25 cellular contexts compared by ENCODE assay signal in the genomic region with DNA sequence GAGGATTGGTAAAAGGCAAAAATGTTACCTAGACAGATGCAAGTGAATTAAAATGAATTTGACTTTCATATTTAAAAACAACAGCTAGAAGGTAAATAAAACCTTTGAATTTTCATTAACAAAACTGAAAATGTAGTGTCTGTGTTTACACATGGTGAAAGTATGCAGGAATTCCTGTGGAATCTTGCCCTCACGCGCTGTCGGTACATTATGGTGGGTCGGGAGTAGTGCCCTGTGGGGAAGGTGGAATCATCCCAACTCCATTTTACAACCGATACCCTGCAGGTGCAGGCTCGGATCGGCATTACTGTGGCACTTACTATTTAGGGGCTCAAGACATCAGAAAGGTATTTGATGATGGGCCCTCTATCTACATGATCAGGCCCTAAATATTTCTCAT.
A peak's percentile ranks its signal among the peaks of the same experiment; 100 is the strongest.
DNase-seq lines count a peak whose midpoint lies in the region; ATAC-seq, FAIRE-seq and TF ChIP-seq lines count a peak whose summit lies in the region.
"Had no signal": no experiment of that assay in that cellular context is flagged by ENCODE, and none has a peak within 500 bp of the region (broad histone marks: within the 10 kb centered on the region; RNA-seq: fewer than 3 reads in every experiment).

No MANE protein-coding gene starts in this region.

- H4K5ac ChIP-seq in H1 (ENCODE audit: insufficient read length, low read depth, low read length), result no peak overlapping the region

- H2BK12ac ChIP-seq in H1 (ENCODE audit: low read depth, low read length), result no peak overlapping the region
- no peak overlapping the region for H2BK12ac ChIP-seq in trophoblast cell (ENCODE audit: low read length)

- POLR2A ChIA-PET in H1 (lab: Charles Lee; ENCODE audit: partially characterized antibody), result no interaction called here

- WGBS in H1 (ENCODE audit: extremely low coverage in 1 of 2, insufficient coverage in 1 of 2, insufficient read length in 1 of 2, insufficient replicate concordance in 2 of 2, low coverage in 1 of 2, low lambda C conversion rate in 2 of 2, missing lambda C conversion rate in 1 of 2), 2 experiments, result 83% methylated on average over 7 of the region's 7 CpGs; no CpG with 5 or more reads in 1 of the 2 experiments
- WGBS in trophoblast cell (ENCODE audit: extremely low coverage, insufficient coverage, insufficient read length), result no CpG with 5 or more reads among the region's 7 CpGs

- H3K4me1 Mint-ChIP-seq in activated naive CD4-positive, alpha-beta T cell treated with anti-CD3 and anti-CD28 coated beads for 36 hours (ENCODE audit: low read depth), result no peaks in the 10 kb centered on the region
- H3K4me1 Mint-ChIP-seq in stimulated activated naive CD8-positive, alpha-beta T cell treated with anti-CD3 and anti-CD28 coated beads, Interleukin-15, amount 100 ng/mL, for 72 hours, result no peaks in the 10 kb centered on the region
- H3K4me1 Mint-ChIP-seq: CD4-positive, CD25-positive, alpha-beta regulatory T cell; CD8-positive, alpha-beta memory T cell had no signal

- no peak for TF ChIP-seq RAD21 in H1 (IDR thresholded peaks at IDR 0.05 in 1 of 2, conservative IDR thresholded peaks at IDR 0.05 in 1 of 2; ENCODE audit: low read depth in 2 of 2, low read length in 2 of 2)

- H3K9me3 Mint-ChIP-seq in activated naive CD4-positive, alpha-beta T cell treated with anti-CD3 and anti-CD28 coated beads for 36 hours, result no peaks in the 10 kb centered on the region
- no peaks in the 10 kb centered on the region for H3K9me3 Mint-ChIP-seq in stimulated activated naive CD8-positive, alpha-beta T cell treated with anti-CD3 and anti-CD28 coated beads, Interleukin-15, amount 100 ng/mL, for 72 hours

- H4K91ac ChIP-seq in H1 (replicated peaks; ENCODE audit: insufficient read length, low read length) (no peak overlapping the region), trophoblast cell (ENCODE audit: low read depth, low read length) (no peak overlapping the region)

- H3K14ac ChIP-seq in H1 (ENCODE audit: insufficient read length), result no peak overlapping the region
- H3K14ac ChIP-seq in trophoblast cell (ENCODE audit: low read length), result no peak overlapping the region

- no peak overlapping the region for H2BK15ac ChIP-seq in H1 (ENCODE audit: low read length)

- no peak overlapping the region for H3K4me3 Mint-ChIP-seq in activated naive CD4-positive, alpha-beta T cell treated with anti-CD3 and anti-CD28 coated beads for 36 hours
- H3K4me3 Mint-ChIP-seq in stimulated activated naive CD8-positive, alpha-beta T cell treated with anti-CD3 and anti-CD28 coated beads, Interleukin-15, amount 100 ng/mL, for 72 hours, result no peak overlapping the region
- H3K4me3 Mint-ChIP-seq: CD4-positive, CD25-positive, alpha-beta regulatory T cell; CD8-positive, alpha-beta memory T cell; HFFc6 had no signal

- H3K36me3 Mint-ChIP-seq in activated naive CD4-positive, alpha-beta T cell treated with anti-CD3 and anti-CD28 coated beads for 36 hours (ENCODE audit: low read depth), result no peaks in the 10 kb centered on the region
- H3K36me3 Mint-ChIP-seq: CD4-positive, CD25-positive, alpha-beta regulatory T cell; CD8-positive, alpha-beta memory T cell had no signal

- intact Hi-C loops in activated naive CD4-positive, alpha-beta T cell treated with anti-CD3 and anti-CD28 coated beads for 36 hours (cut with micrococcal nuclease), result no loop called here

- H3K56ac ChIP-seq in H1 (replicated peaks; ENCODE audit: insufficient read length, low read depth, low read length), result no peak overlapping the region

- H3K36me3 ChIP-seq in RWPE2 (ENCODE audit: low read depth), result no peaks in the 10 kb centered on the region
- H3K36me3 ChIP-seq in H1 (ENCODE audit: control insufficient read depth in 2 of 4, insufficient read depth in 4 of 4, low read length in 3 of 4), result no peaks in the 10 kb centered on the region; a peak in 1 of 8 replicates
- H3K36me3 ChIP-seq in trophoblast cell (ENCODE audit: control insufficient read depth in 1 of 2, insufficient read depth in 2 of 2, low read length in 2 of 2), result peaks cover 0 to 3% of the 10 kb centered on the region in 2 experiments
- H3K36me3 ChIP-seq: BE2C had no signal

- no peak for TF ChIP-seq EP300 in H1 (IDR thresholded peaks at IDR 0.05; ENCODE audit: borderline replicate concordance in 1 of 2, low read depth in 2 of 2, low read length in 2 of 2)

- H2BK5ac ChIP-seq in H1 (ENCODE audit: low read depth, low read length), result no peak overlapping the region
- no peak overlapping the region for H2BK5ac ChIP-seq in trophoblast cell (ENCODE audit: low read depth, low read length, poor library complexity)

- H4K12ac ChIP-seq in trophoblast cell (ENCODE audit: low read depth, low read length), result no peak overlapping the region

- peaks cover 22% of the 10 kb centered on the region for H3K4me1 ChIP-seq in RWPE2 (ENCODE audit: insufficient read depth, poor library complexity, severe bottlenecking)
- H3K4me1 ChIP-seq in H1 (replicated peaks in 1 of 4; ENCODE audit: control insufficient read depth in 3 of 4, insufficient read depth in 4 of 4, low read length in 3 of 4), result peaks cover 0 to 9% (median 1%) of the 10 kb centered on the region in 4 experiments; a peak in 4 of 7 replicates
- peaks cover 2 to 8% of the 10 kb centered on the region in 2 experiments for H3K4me1 ChIP-seq in trophoblast cell (ENCODE audit: control insufficient read depth in 1 of 2, insufficient read depth in 2 of 2, low read length in 2 of 2)
- H3K4me1 ChIP-seq: BE2C had no signal

- H2AK5ac ChIP-seq in H1 (ENCODE audit: low read depth, low read length) (no peak overlapping the region), trophoblast cell (ENCODE audit: low read length) (no peak overlapping the region)

- H3K4me2 ChIP-seq in H1 (ENCODE audit: insufficient read depth in 1 of 2, low read depth in 2 of 2, low read length in 2 of 2), result no peak overlapping the region
- no peak overlapping the region for H3K4me2 ChIP-seq in trophoblast cell (ENCODE audit: low read length)

- no peak overlapping the region for H2BK20ac ChIP-seq in H1 (ENCODE audit: low read length)

- no peak overlapping the region for H3K23ac ChIP-seq in H1 (ENCODE audit: insufficient read length)
- H3K23ac ChIP-seq in trophoblast cell (ENCODE audit: low read length), result no peak overlapping the region

- H3K79me2 ChIP-seq in H1 (ENCODE audit: control insufficient read depth in 1 of 2, insufficient read depth in 2 of 2, low read length in 2 of 2) (no peaks in the 10 kb centered on the region), trophoblast cell (ENCODE audit: control insufficient read depth, insufficient read depth, low read length, poor library complexity) (no peaks in the 10 kb centered on the region)

- H3K18ac ChIP-seq in H1 (ENCODE audit: extremely low read depth, low read length) (no peak overlapping the region), trophoblast cell (ENCODE audit: low read length) (no peak overlapping the region)

- H3K4ac ChIP-seq in H1 (replicated peaks; ENCODE audit: insufficient read length, low read depth, low read length) (no peak overlapping the region), trophoblast cell (ENCODE audit: low read depth, low read length) (no peak overlapping the region)

- TF ChIP-seq POLR2A in H1 (IDR thresholded peaks at IDR 0.05; ENCODE audit: control extremely low read depth in 1 of 2, low read depth in 2 of 2, low read length in 2 of 2) (no peak), GM12891 (IDR thresholded peaks at IDR 0.05; ENCODE audit: low read depth, low read length) (no peak)

- H4K20me1 ChIP-seq in H1 (replicated peaks in 1 of 2; ENCODE audit: control insufficient read depth in 1 of 2, insufficient read depth in 2 of 2, low read length in 2 of 2), result no peaks in the 10 kb centered on the region

- H3K27ac ChIP-seq in RWPE2 (ENCODE audit: poor library complexity, severe bottlenecking), result no peak overlapping the region
- no peak overlapping the region for H3K27ac ChIP-seq in H1 (ENCODE audit: low read depth, low read length)
- H3K27ac ChIP-seq in trophoblast cell (ENCODE audit: low read depth, low read length), result no peak overlapping the region
- H3K27ac ChIP-seq: GM23248, HL-60 had no signal

- FAIRE-seq in H1 (lab: Jason Lieb, UNC), result no peak
- no peak for FAIRE-seq in GM12891 (lab: Jason Lieb, UNC)
- FAIRE-seq: A204.1, G401.6, GM12892, GM18507 had no signal

- DNase-seq in RWPE2 (ENCODE audit: low spot score) (no peak), H1 (ENCODE audit: low read depth in 1 of 2, low spot score in 2 of 2) (no peak), kidney tubule cell (ENCODE audit: low spot score) (peak; percentile 9), trophoblast cell (peak; percentile 8 to 60), GM12891 (ENCODE audit: insufficient read length, low spot score) (no peak), activated T-cell treated with anti-CD3 and anti-CD28 coated beads for 4 hours (no peak)
- no peak for DNase-seq in activated naive CD4-positive, alpha-beta T cell treated with anti-CD3 and anti-CD28 coated beads for 36 hours
- no peak for DNase-seq in stimulated activated naive CD8-positive, alpha-beta T cell treated with anti-CD3 and anti-CD28 coated beads, Interleukin-15, amount 100 ng/mL, for 72 hours
- DNase-seq: ACHN; BE2C; CD4-positive, CD25-positive, alpha-beta regulatory T cell; CD8-positive, alpha-beta memory T cell; COR-L47; DMS 273 treated with DMSO at 0.1 percent for 48 hours; DMS53; GM23248; H7; HFFc6; IMR-90 had no signal

- no peaks in the 10 kb centered on the region for H3K23me2 ChIP-seq in H1 (ENCODE audit: low read depth, low read length)

- no peak overlapping the region for H3K27ac Mint-ChIP-seq in activated naive CD4-positive, alpha-beta T cell treated with anti-CD3 and anti-CD28 coated beads for 36 hours
- no peak overlapping the region for H3K27ac Mint-ChIP-seq in stimulated activated naive CD8-positive, alpha-beta T cell treated with anti-CD3 and anti-CD28 coated beads, Interleukin-15, amount 100 ng/mL, for 72 hours
- H3K27ac Mint-ChIP-seq: CD4-positive, CD25-positive, alpha-beta regulatory T cell; CD8-positive, alpha-beta memory T cell; HFFc6 had no signal

- H3K27me3 Mint-ChIP-seq in activated naive CD4-positive, alpha-beta T cell treated with anti-CD3 and anti-CD28 coated beads for 36 hours (ENCODE audit: low read depth), result peaks cover 2% of the 10 kb centered on the region
- no peaks in the 10 kb centered on the region for H3K27me3 Mint-ChIP-seq in stimulated activated naive CD8-positive, alpha-beta T cell treated with anti-CD3 and anti-CD28 coated beads, Interleukin-15, amount 100 ng/mL, for 72 hours
- H3K27me3 Mint-ChIP-seq: CD4-positive, CD25-positive, alpha-beta regulatory T cell had no signal

- H3K4me3 ChIP-seq in RWPE2 (ENCODE audit: severe bottlenecking) (no peak overlapping the region), H1 (ENCODE audit: extremely low read depth in 1 of 4, insufficient read depth in 2 of 4, low read depth in 3 of 4, low read length in 4 of 4) (no peak overlapping the region), trophoblast cell (ENCODE audit: low read depth, low read length) (no peak overlapping the region)
- H3K4me3 ChIP-seq: GM23248 had no signal

- no peak overlapping the region for H2BK120ac ChIP-seq in H1 (replicated peaks; ENCODE audit: low read depth, low read length)
- H2BK120ac ChIP-seq in trophoblast cell (ENCODE audit: insufficient read depth, low read length, poor library complexity), result no peak overlapping the region

- ATAC-seq in RWPE2 (ENCODE audit: low read depth), result peak; percentile 57; the same call in 1 of the 3 replicates
- no peak for ATAC-seq in stimulated activated naive CD8-positive, alpha-beta T cell treated with anti-CD3 and anti-CD28 coated beads, Interleukin-15, amount 100 ng/mL, for 72 hours
- ATAC-seq: HCT116 had no signal

- no peaks in the 10 kb centered on the region for H3K79me1 ChIP-seq in H1 (ENCODE audit: low read depth, low read length)
- no peaks in the 10 kb centered on the region for H3K79me1 ChIP-seq in trophoblast cell (ENCODE audit: low read length)

- H2AFZ ChIP-seq in H1 (ENCODE audit: low read length), result no peak overlapping the region
- no peak overlapping the region for H2AFZ ChIP-seq in trophoblast cell (ENCODE audit: insufficient read depth, low read length, poor library complexity)
- H2AFZ ChIP-seq: GM23248 had no signal

- CTCF ChIA-PET in H1 (lab: Charles Lee; ENCODE audit: partially characterized antibody), result no interaction called here
- CTCF ChIA-PET in activated naive CD4-positive, alpha-beta T cell treated with anti-CD3 and anti-CD28 coated beads for 36 hours (lab: Charles Lee), result no interaction called here

- H4K8ac ChIP-seq in H1 (ENCODE audit: extremely low read depth, insufficient read depth, low read length) (no peak overlapping the region), trophoblast cell (ENCODE audit: low read depth, low read length) (no peak overlapping the region)

- H3K27me3 ChIP-seq in RWPE2 (ENCODE audit: insufficient read depth, poor library complexity, severe bottlenecking) (no peaks in the 10 kb centered on the region), H1 (replicated peaks in 1 of 4; ENCODE audit: control insufficient read depth in 3 of 4, extremely low read depth in 1 of 4, insufficient read depth in 3 of 4, low read length in 3 of 4) (no peaks in the 10 kb centered on the region), trophoblast cell (ENCODE audit: insufficient read depth, low read length) (no peaks in the 10 kb centered on the region)
- H3K27me3 ChIP-seq: BE2C had no signal

- H3K9ac ChIP-seq in H1 (replicated peaks in 1 of 4; ENCODE audit: extremely low read depth in 1 of 4, low read depth in 3 of 4, low read length in 3 of 4), result no peak overlapping the region
- no peak overlapping the region for H3K9ac ChIP-seq in trophoblast cell (ENCODE audit: low read length)
- H3K9ac ChIP-seq: GM23248 had no signal

- no peak for TF ChIP-seq CTCF in RWPE2 (IDR thresholded peaks at IDR 0.05; ENCODE audit: poor library complexity, severe bottlenecking)
- no peak for TF ChIP-seq CTCF in H1 (IDR thresholded peaks at IDR 0.05; ENCODE audit: control extremely low read depth in 1 of 3, insufficient read depth in 1 of 3, low read depth in 1 of 3, low read length in 3 of 3)

- H3K9me3 ChIP-seq in RWPE2 (ENCODE audit: severe bottlenecking), result no peaks in the 10 kb centered on the region
- peaks cover 0 to 11% of the 10 kb centered on the region in 2 experiments; a peak in 1 of 4 replicates for H3K9me3 ChIP-seq in H1 (ENCODE audit: insufficient read depth in 2 of 2, low read depth in 1 of 2, low read length in 1 of 2)
- H3K9me3 ChIP-seq in trophoblast cell (ENCODE audit: insufficient read depth, low read depth, low read length), result no peaks in the 10 kb centered on the region
- H3K9me3 ChIP-seq: BE2C had no signal

Comparison
In these comparisons a context has a peak if more than half of its experiments do, and no peak if none do; other contexts are left out.
1. DNase-seq: peak in kidney tubule cell (single experiment) and trophoblast cell (2 of 2); none in RWPE2 (single experiment), H1 (0 of 2), GM12891 (single experiment), activated T-cell treated with anti-CD3 and anti-CD28 coated beads for 4 hours (single experiment), activated naive CD4-positive, alpha-beta T cell treated with anti-CD3 and anti-CD28 coated beads for 36 hours (single experiment) and stimulated activated naive CD8-positive, alpha-beta T cell treated with anti-CD3 and anti-CD28 coated beads, Interleukin-15, amount 100 ng/mL, for 72 hours (0 of 2).